ENCODE assay signal across 17 cellular contexts in genomic region chr21:36803051-36803709, GRCh38.
"Had no signal": no experiment of that assay in that cellular context is flagged by ENCODE, and none has a peak within 500 bp of the region (broad histone marks: within the 10 kb centered on the region; RNA-seq: fewer than 3 reads in every experiment).

No MANE protein-coding gene starts in this region.

- H3K36me3 ChIP-seq: breast epithelium, prostate gland, upper lobe of left lung had no signal

- DNase-seq: activated CD4-positive, alpha-beta memory T cell treated with anti-CD3 and anti-CD28 coated beads, Interleukin-2, amount 10 ng/mL, durations not matched to agents 7 days and 5 days; activated CD4-positive, alpha-beta T cell treated with anti-CD3 and anti-CD28 coated beads for 48 hours; activated CD4-positive, CD25-positive, alpha-beta regulatory T cell; activated naive CD4-positive, alpha-beta T cell treated with anti-CD3 and anti-CD28 coated beads, Interleukin-2, amount 10 ng/mL, durations not matched to agents 7 days and 5 days; activated naive CD8-positive, alpha-beta T cell treated with anti-CD3 and anti-CD28 coated beads, Interleukin-2, amount 50 U/mL, for 24 hours; activated T-cell treated with anti-CD3 and anti-CD28 coated beads, Interleukin-2, amount 50 U/mL, for 1 hour; effector memory CD4-positive, alpha-beta T cell; left ventricle myocardium superior; stimulated activated CD4-positive, alpha-beta T cell treated with anti-CD3 and anti-CD28 coated beads, Interleukin-4, amount 100 ng/mL, for 1 hour; stimulated activated naive CD8-positive, alpha-beta T cell treated with anti-CD3 and anti-CD28 coated beads, Interleukin-15, amount 100 ng/mL, for 72 hours; T1000; testis; upper lobe of left lung had no signal

- H3K27ac ChIP-seq: breast epithelium, hepatocyte, prostate gland, testis, upper lobe of left lung had no signal

- H3K9me3 ChIP-seq: prostate gland, testis, upper lobe of left lung had no signal

- H3K4me1 ChIP-seq: breast epithelium, prostate gland, testis, upper lobe of left lung had no signal

- H3K27me3 ChIP-seq: breast epithelium, hepatocyte, testis, upper lobe of left lung had no signal

- H3K4me3 ChIP-seq: breast epithelium, hepatocyte, prostate gland, smooth muscle cell, testis, upper lobe of left lung had no signal
